26 cellular contexts compared by ENCODE assay signal in genomic region chr1:248155927-248156326, GRCh38. TPM values are rescaled to one million over a fixed set of nuclear protein-coding genes. Genes with fewer than 3 reads are reported as not detected.
"Had no signal": no experiment of that assay in that cellular context is flagged by ENCODE, and none has a peak within 500 bp of the region (broad histone marks: within the 10 kb centered on the region; RNA-seq: fewer than 3 reads in every experiment).

No MANE protein-coding gene starts in this region.

- H3K4me1 ChIP-seq: breast epithelium, lower lobe of right lung, parathyroid adenoma, right lobe of liver, thyroid gland, upper lobe of right lung had no signal

- H3K27me3 ChIP-seq: breast epithelium, hepatocyte, right lobe of liver, thyroid gland, upper lobe of right lung had no signal

- DNase-seq: activated CD4-positive, alpha-beta memory T cell treated with anti-CD3 and anti-CD28 coated beads for 36 hours; activated CD4-positive, alpha-beta T cell treated with anti-CD3 and anti-CD28 coated beads for 48 hours; activated naive CD4-positive, alpha-beta T cell treated with Interleukin-2 at 50 U/mL for 16 hours; activated naive CD8-positive, alpha-beta T cell treated with anti-CD3 and anti-CD28 coated beads, Interleukin-2, amount 10 ng/mL, durations not matched to agents 7 days and 5 days; activated T-cell treated with anti-CD3 and anti-CD28 coated beads, Interleukin-2, amount 50 U/mL, for 48 hours; amniotic stem cell; effector memory CD8-positive, alpha-beta T cell; foreskin melanocyte; immature natural killer cell; lower lobe of right lung; mesendoderm; mucosa of descending colon; nephron progenitor cell; nucleus accumbens; right lobe of liver; stimulated activated CD4-positive, alpha-beta T cell treated with anti-CD3 and anti-CD28 coated beads, Interleukin-1b, Interleukin-23, amount 100 ng/mL, for 48 hours; substantia nigra; thyroid gland; upper lobe of right lung had no signal

- H3K27ac ChIP-seq: breast epithelium, hepatocyte, lower lobe of right lung, parathyroid adenoma, right lobe of liver, skin epidermis, thyroid gland, upper lobe of right lung had no signal

- H3K4me2 ChIP-seq: hepatocyte had no signal

- H2AFZ ChIP-seq: hepatocyte, parathyroid adenoma had no signal

- H3K9ac ChIP-seq: parathyroid adenoma had no signal

- H3K4me3 ChIP-seq: breast epithelium, hepatocyte, lower lobe of right lung, mucosa of descending colon, right lobe of liver, skin epidermis, thyroid gland, upper lobe of right lung had no signal

- ATAC-seq: effector memory CD8-positive, alpha-beta T cell; esophagus mucosa; left lobe of liver; lower lobe of right lung; mucosa of descending colon; right lobe of liver; upper lobe of right lung had no signal

- H3K36me3 ChIP-seq: breast epithelium, lower lobe of right lung, right lobe of liver, thyroid gland, upper lobe of right lung had no signal

- H3K9me3 ChIP-seq: lower lobe of right lung, right lobe of liver, thyroid gland, upper lobe of right lung had no signal

RNA-seq across cellular contexts. Expression of gene OR2M5, which starts 11.0 kb away (rescaled TPM):
- polyA plus RNA-seq: endothelial cell of umbilical vein, hepatocyte, immature natural killer cell had no signal

RNA-seq across cellular contexts. Expression of gene OR2M2, which starts 18.7 kb away (rescaled TPM):
- polyA plus RNA-seq: endothelial cell of umbilical vein, hepatocyte, immature natural killer cell had no signal

RNA-seq across cellular contexts. Expression of gene OR2M3, which starts 41.1 kb away (rescaled TPM):
- polyA plus RNA-seq: endothelial cell of umbilical vein, hepatocyte, immature natural killer cell had no signal
